1 cellular context compared by ENCODE assay signal in the genomic region with DNA sequence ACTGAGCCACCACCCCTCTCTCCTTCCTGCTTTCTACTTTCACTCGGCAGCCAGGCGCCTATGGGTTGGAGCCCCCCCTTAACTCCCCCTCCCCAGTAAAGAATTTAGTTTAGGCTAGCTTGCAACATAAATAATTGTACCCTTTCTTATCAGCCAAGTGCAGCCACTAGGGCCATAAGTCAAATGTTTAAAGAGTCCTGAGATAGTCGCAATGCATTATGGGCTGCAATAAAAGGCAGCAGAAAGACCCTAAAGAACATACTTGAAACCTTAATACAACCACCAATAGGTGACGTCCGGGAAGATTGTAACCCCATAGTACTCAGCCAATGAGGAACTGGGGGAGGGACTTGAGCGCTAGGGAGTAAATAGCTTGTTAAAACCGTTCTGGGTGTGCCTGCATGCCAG.
TF ChIP-seq lines count a peak whose summit lies in the region.

No MANE protein-coding gene starts in this region.

TF ChIP-seq in K562, 482 proteins besides CTCF, POLR2A, EP300 and RAD21 (continued from another document and continues in another):
- TF ChIP-seq, protein P1, sequence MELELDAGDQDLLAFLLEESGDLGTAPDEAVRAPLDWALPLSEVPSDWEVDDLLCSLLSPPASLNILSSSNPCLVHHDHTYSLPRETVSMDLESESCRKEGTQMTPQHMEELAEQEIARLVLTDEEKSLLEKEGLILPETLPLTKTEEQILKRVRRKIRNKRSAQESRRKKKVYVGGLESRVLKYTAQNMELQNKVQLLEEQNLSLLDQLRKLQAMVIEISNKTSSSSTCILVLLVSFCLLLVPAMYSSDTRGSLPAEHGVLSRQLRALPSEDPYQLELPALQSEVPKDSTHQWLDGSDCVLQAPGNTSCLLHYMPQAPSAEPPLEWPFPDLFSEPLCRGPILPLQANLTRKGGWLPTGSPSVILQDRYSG (tag; conservative IDR thresholded peaks at IDR 0.05; ENCODE audit: low read depth): no peak
- TF ChIP-seq, protein P2, sequence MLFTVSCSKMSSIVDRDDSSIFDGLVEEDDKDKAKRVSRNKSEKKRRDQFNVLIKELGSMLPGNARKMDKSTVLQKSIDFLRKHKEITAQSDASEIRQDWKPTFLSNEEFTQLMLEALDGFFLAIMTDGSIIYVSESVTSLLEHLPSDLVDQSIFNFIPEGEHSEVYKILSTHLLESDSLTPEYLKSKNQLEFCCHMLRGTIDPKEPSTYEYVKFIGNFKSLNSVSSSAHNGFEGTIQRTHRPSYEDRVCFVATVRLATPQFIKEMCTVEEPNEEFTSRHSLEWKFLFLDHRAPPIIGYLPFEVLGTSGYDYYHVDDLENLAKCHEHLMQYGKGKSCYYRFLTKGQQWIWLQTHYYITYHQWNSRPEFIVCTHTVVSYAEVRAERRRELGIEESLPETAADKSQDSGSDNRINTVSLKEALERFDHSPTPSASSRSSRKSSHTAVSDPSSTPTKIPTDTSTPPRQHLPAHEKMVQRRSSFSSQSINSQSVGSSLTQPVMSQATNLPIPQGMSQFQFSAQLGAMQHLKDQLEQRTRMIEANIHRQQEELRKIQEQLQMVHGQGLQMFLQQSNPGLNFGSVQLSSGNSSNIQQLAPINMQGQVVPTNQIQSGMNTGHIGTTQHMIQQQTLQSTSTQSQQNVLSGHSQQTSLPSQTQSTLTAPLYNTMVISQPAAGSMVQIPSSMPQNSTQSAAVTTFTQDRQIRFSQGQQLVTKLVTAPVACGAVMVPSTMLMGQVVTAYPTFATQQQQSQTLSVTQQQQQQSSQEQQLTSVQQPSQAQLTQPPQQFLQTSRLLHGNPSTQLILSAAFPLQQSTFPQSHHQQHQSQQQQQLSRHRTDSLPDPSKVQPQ (CRISPR knock-in tag; IDR thresholded peaks at IDR 0.05; ENCODE audit: borderline replicate concordance): no peak
- TF ChIP-seq ZNF778 (CRISPR knock-in tag; IDR thresholded peaks at IDR 0.05) (no peak), CHD4 (IDR thresholded peaks at IDR 0.05; ENCODE audit: insufficient read depth, insufficient replicate concordance, low read depth, low read length, poor library complexity, severe bottlenecking) (no peak), SREBF1 (IDR thresholded peaks at IDR 0.05; ENCODE audit: borderline replicate concordance, low read depth, low read length) (0 out of 2 replicates have a peak, but pooled peaks have one; percentile 74), ZNF75A (CRISPR knock-in tag; IDR thresholded peaks at IDR 0.05) (no peak), ASH1L (IDR thresholded peaks at IDR 0.05; ENCODE audit: borderline replicate concordance, low read depth, partially characterized antibody) (no peak), PTRF (tag; IDR thresholded peaks at IDR 0.05) (no peak), PRMT5 (CRISPR knock-in tag; IDR thresholded peaks at IDR 0.05) (no peak), RBM14 (IDR thresholded peaks at IDR 0.05; ENCODE audit: borderline replicate concordance, insufficient read depth, low read depth, low read length) (no peak), HNRNPUL1 (IDR thresholded peaks at IDR 0.05; ENCODE audit: low read length) (no peak), MLLT1 (IDR thresholded peaks at IDR 0.05) (no peak), ZNF445 (CRISPR knock-in tag; IDR thresholded peaks at IDR 0.05; ENCODE audit: low read depth) (no peak), NFYB (IDR thresholded peaks at IDR 0.05; ENCODE audit: extremely low read depth, insufficient read length) (peak; percentile 94), FOXK2 (conservative IDR thresholded peaks at IDR 0.05 in 1 of 2, IDR thresholded peaks at IDR 0.05 in 1 of 2; ENCODE audit: low read depth in 2 of 2) (no peak), TRIM28 (IDR thresholded peaks at IDR 0.05) (no peak), MEIS2 (IDR thresholded peaks at IDR 0.05; ENCODE audit: partially characterized antibody) (peak; percentile 96), GTF2B (IDR thresholded peaks at IDR 0.05; ENCODE audit: extremely low read depth, insufficient read length) (no peak), PRPF4 (IDR thresholded peaks at IDR 0.05; ENCODE audit: insufficient read depth, low read depth, low read length, poor library complexity, severe bottlenecking) (no peak), ZNF224 (CRISPR knock-in tag; IDR thresholded peaks at IDR 0.05) (no peak), SREBF2 (CRISPR knock-in tag; IDR thresholded peaks at IDR 0.05) (no peak), TAF15 (IDR thresholded peaks at IDR 0.05; ENCODE audit: low read depth, low read length) (no peak), ZNF133 (CRISPR knock-in tag; IDR thresholded peaks at IDR 0.05) (no peak), CBFA2T2 (conservative IDR thresholded peaks at IDR 0.05) (peak; percentile 57), SAFB2 (IDR thresholded peaks at IDR 0.05; ENCODE audit: borderline replicate concordance, low read depth, low read length, severe bottlenecking) (no peak), POLR3G (IDR thresholded peaks at IDR 0.05; ENCODE audit: extremely low read depth, insufficient read length, insufficient replicate concordance) (no peak), RCOR1 (IDR thresholded peaks at IDR 0.05; ENCODE audit: borderline replicate concordance in 1 of 2, low read depth in 2 of 2, low read length in 2 of 2) (peak in 1 of 2 experiments; percentile 43; a peak in 1 of 4 replicates), CTBP1 (IDR thresholded peaks at IDR 0.05; ENCODE audit: borderline replicate concordance) (no peak), CREB1 (IDR thresholded peaks at IDR 0.05) (no peak), CREB1 (CRISPR knock-in tag; IDR thresholded peaks at IDR 0.05) (no peak), HDAC2 (IDR thresholded peaks at IDR 0.05) (0 out of 2 replicates have a peak, but pooled peaks have one; percentile 39), ADNP (tag; IDR thresholded peaks at IDR 0.05) (no peak), TCF3 (CRISPR knock-in tag; IDR thresholded peaks at IDR 0.05) (peak; percentile 70), NR4A1 (CRISPR knock-in tag; IDR thresholded peaks at IDR 0.05) (no peak), NR4A1 (tag; IDR thresholded peaks at IDR 0.05) (no peak), ZKSCAN3 (CRISPR knock-in tag; IDR thresholded peaks at IDR 0.05) (no peak), CBX5 (IDR thresholded peaks at IDR 0.05; ENCODE audit: borderline replicate concordance, low read depth) (no peak), SETDB1 (IDR thresholded peaks at IDR 0.05; ENCODE audit: low read length) (no peak), HDAC8 (tag; IDR thresholded peaks at IDR 0.05) (no peak), ZNF668 (CRISPR knock-in tag; IDR thresholded peaks at IDR 0.05) (no peak), SMARCE1 (IDR thresholded peaks at IDR 0.05) (peak; percentile 40; the same call in 1 of the 2 replicates), ZBTB7A (IDR thresholded peaks at IDR 0.05; ENCODE audit: borderline replicate concordance, control insufficient read depth, low read depth, low read length) (peak; percentile 85; the same call in 1 of the 2 replicates)
- TF ChIP-seq, protein P3, sequence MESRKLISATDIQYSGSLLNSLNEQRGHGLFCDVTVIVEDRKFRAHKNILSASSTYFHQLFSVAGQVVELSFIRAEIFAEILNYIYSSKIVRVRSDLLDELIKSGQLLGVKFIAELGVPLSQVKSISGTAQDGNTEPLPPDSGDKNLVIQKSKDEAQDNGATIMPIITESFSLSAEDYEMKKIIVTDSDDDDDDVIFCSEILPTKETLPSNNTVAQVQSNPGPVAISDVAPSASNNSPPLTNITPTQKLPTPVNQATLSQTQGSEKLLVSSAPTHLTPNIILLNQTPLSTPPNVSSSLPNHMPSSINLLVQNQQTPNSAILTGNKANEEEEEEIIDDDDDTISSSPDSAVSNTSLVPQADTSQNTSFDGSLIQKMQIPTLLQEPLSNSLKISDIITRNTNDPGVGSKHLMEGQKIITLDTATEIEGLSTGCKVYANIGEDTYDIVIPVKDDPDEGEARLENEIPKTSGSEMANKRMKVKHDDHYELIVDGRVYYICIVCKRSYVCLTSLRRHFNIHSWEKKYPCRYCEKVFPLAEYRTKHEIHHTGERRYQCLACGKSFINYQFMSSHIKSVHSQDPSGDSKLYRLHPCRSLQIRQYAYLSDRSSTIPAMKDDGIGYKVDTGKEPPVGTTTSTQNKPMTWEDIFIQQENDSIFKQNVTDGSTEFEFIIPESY (CRISPR knock-in tag; IDR thresholded peaks at IDR 0.05): no peak
- TF ChIP-seq, protein P4, sequence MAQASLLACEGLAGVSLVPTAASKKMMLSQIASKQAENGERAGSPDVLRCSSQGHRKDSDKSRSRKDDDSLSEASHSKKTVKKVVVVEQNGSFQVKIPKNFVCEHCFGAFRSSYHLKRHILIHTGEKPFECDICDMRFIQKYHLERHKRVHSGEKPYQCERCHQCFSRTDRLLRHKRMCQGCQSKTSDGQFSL (CRISPR knock-in tag; IDR thresholded peaks at IDR 0.05): no peak
- TF ChIP-seq, protein P4 (tag; IDR thresholded peaks at IDR 0.05): 0 out of 4 replicates have a peak, but pooled peaks of 1 of the 2 experiments have one; percentile 45
- TF ChIP-seq, protein P5, sequence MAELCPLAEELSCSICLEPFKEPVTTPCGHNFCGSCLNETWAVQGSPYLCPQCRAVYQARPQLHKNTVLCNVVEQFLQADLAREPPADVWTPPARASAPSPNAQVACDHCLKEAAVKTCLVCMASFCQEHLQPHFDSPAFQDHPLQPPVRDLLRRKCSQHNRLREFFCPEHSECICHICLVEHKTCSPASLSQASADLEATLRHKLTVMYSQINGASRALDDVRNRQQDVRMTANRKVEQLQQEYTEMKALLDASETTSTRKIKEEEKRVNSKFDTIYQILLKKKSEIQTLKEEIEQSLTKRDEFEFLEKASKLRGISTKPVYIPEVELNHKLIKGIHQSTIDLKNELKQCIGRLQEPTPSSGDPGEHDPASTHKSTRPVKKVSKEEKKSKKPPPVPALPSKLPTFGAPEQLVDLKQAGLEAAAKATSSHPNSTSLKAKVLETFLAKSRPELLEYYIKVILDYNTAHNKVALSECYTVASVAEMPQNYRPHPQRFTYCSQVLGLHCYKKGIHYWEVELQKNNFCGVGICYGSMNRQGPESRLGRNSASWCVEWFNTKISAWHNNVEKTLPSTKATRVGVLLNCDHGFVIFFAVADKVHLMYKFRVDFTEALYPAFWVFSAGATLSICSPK (IDR thresholded peaks at IDR 0.05; ENCODE audit: borderline replicate concordance): no peak
- TF ChIP-seq, protein P6, sequence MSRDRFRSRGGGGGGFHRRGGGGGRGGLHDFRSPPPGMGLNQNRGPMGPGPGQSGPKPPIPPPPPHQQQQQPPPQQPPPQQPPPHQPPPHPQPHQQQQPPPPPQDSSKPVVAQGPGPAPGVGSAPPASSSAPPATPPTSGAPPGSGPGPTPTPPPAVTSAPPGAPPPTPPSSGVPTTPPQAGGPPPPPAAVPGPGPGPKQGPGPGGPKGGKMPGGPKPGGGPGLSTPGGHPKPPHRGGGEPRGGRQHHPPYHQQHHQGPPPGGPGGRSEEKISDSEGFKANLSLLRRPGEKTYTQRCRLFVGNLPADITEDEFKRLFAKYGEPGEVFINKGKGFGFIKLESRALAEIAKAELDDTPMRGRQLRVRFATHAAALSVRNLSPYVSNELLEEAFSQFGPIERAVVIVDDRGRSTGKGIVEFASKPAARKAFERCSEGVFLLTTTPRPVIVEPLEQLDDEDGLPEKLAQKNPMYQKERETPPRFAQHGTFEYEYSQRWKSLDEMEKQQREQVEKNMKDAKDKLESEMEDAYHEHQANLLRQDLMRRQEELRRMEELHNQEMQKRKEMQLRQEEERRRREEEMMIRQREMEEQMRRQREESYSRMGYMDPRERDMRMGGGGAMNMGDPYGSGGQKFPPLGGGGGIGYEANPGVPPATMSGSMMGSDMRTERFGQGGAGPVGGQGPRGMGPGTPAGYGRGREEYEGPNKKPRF (IDR thresholded peaks at IDR 0.05; ENCODE audit: low read depth, low read length): no peak
- TF ChIP-seq, protein P7, sequence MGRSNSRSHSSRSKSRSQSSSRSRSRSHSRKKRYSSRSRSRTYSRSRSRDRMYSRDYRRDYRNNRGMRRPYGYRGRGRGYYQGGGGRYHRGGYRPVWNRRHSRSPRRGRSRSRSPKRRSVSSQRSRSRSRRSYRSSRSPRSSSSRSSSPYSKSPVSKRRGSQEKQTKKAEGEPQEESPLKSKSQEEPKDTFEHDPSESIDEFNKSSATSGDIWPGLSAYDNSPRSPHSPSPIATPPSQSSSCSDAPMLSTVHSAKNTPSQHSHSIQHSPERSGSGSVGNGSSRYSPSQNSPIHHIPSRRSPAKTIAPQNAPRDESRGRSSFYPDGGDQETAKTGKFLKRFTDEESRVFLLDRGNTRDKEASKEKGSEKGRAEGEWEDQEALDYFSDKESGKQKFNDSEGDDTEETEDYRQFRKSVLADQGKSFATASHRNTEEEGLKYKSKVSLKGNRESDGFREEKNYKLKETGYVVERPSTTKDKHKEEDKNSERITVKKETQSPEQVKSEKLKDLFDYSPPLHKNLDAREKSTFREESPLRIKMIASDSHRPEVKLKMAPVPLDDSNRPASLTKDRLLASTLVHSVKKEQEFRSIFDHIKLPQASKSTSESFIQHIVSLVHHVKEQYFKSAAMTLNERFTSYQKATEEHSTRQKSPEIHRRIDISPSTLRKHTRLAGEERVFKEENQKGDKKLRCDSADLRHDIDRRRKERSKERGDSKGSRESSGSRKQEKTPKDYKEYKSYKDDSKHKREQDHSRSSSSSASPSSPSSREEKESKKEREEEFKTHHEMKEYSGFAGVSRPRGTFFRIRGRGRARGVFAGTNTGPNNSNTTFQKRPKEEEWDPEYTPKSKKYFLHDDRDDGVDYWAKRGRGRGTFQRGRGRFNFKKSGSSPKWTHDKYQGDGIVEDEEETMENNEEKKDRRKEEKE (IDR thresholded peaks at IDR 0.05; ENCODE audit: borderline replicate concordance in 1 of 2, control insufficient read depth in 1 of 2, low read depth in 2 of 2, low read length in 1 of 2): no peak
- TF ChIP-seq, protein P8, sequence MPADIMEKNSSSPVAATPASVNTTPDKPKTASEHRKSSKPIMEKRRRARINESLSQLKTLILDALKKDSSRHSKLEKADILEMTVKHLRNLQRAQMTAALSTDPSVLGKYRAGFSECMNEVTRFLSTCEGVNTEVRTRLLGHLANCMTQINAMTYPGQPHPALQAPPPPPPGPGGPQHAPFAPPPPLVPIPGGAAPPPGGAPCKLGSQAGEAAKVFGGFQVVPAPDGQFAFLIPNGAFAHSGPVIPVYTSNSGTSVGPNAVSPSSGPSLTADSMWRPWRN (IDR thresholded peaks at IDR 0.05; ENCODE audit: low read depth): no peak
